In genomic region chr4:76305971-76306881, GRCh38 we compare ENCODE assay signal across 1 cellular context.
TF ChIP-seq lines count a peak whose summit lies in the region.

Gene STBD1 (plus strand): TSS chr4:76306733. CDS start chr4:76306770, 37 bp downstream.

TF ChIP-seq in HepG2, 621 proteins besides CTCF, POLR2A, EP300 and RAD21 (continued from another document):
- TF ChIP-seq PRDM10 (CRISPR knock-in tag; IDR thresholded peaks at IDR 0.05; ENCODE audit: low read depth) = no peak; the same call in 1 of the 2 replicates
- peak; percentile 80 for TF ChIP-seq DZIP1 (CRISPR knock-in tag; IDR thresholded peaks at IDR 0.05)
- 0 out of 2 replicates have a peak, but pooled peaks have one; percentile 1 for TF ChIP-seq CEBPG (CRISPR knock-in tag; IDR thresholded peaks at IDR 0.05)
- no peak for TF ChIP-seq ZNF44 (CRISPR knock-in tag; IDR thresholded peaks at IDR 0.05)
- TF ChIP-seq ZNF883 (CRISPR knock-in tag; IDR thresholded peaks at IDR 0.05; ENCODE audit: not compliant biosample characterization) = no peak
- peak; percentile 48; the same call in 1 of the 2 replicates for TF ChIP-seq HOXA3 (CRISPR knock-in tag; IDR thresholded peaks at IDR 0.05)
- peak; percentile 80 for TF ChIP-seq PATZ1 (CRISPR knock-in tag; IDR thresholded peaks at IDR 0.05)
- TF ChIP-seq MIER3 (CRISPR knock-in tag; IDR thresholded peaks at IDR 0.05; ENCODE audit: borderline replicate concordance) = no peak
- peak; percentile 84 for TF ChIP-seq ZSCAN30 (CRISPR knock-in tag; IDR thresholded peaks at IDR 0.05)
- TF ChIP-seq ZNF83 (CRISPR knock-in tag; IDR thresholded peaks at IDR 0.05; ENCODE audit: borderline replicate concordance) = no peak
- no peak for TF ChIP-seq SP1 (IDR thresholded peaks at IDR 0.05)
- peak; percentile 32; the same call in 1 of the 2 replicates for TF ChIP-seq SP1 (CRISPR knock-in tag; IDR thresholded peaks at IDR 0.05)
- TF ChIP-seq ZNF510 (CRISPR knock-in tag; IDR thresholded peaks at IDR 0.05; ENCODE audit: low read depth) = 0 out of 2 replicates have a peak, but pooled peaks have one; percentile 32
- TF ChIP-seq ZNF138 (CRISPR knock-in tag; IDR thresholded peaks at IDR 0.05; ENCODE audit: low read depth) = no peak
TF ChIP-seq in HepG2: peak in this region for 257.
